28 cellular contexts compared by ENCODE assay signal in the genomic region with DNA sequence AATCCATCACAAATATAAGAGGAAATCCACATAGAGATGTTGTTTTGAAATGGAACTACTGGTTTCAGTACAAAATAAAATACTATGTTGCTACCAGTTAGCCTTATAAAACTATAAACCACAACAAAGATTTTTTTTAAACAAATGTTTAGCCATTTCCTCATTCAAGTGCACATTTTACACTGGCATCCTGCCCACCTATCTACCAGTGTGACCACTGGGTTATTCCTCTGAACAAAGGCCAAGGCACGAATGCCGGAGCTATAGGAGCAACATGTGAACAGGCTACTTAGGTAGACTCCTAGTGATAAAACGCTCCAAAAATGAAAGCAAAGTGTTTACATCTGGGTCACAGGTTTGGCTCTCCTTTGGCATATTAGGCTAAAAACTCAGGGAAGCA. TPM values are rescaled to one million over a fixed set of nuclear protein-coding genes. Genes with fewer than 3 reads are reported as not detected.
DNase-seq lines count a peak whose midpoint lies in the region; ATAC-seq and TF ChIP-seq lines count a peak whose summit lies in the region.
"Had no signal": no experiment of that assay in that cellular context is flagged by ENCODE, and none has a peak within 500 bp of the region (broad histone marks: within the 10 kb centered on the region; RNA-seq: fewer than 3 reads in every experiment).

No MANE protein-coding gene starts in this region.

- peak overlapping the region; percentile 63 for H3K4me2 ChIP-seq in Loucy (ENCODE audit: low read depth, low read length, poor library complexity, severe bottlenecking)
- H3K4me2 ChIP-seq: KMS-11 had no signal

- ATAC-seq in body of pancreas, result no peak
- peak; percentile 38 for ATAC-seq in mucosa of descending colon
- ATAC-seq in GM18498 (IDR thresholded peaks at IDR 0.05; ENCODE audit: unreplicated experiment), result no peak
- no peak for ATAC-seq in GM21737 (IDR thresholded peaks at IDR 0.05; ENCODE audit: unreplicated experiment)

- TF ChIP-seq CTCF in Calu3 (IDR thresholded peaks at IDR 0.05; ENCODE audit: unreplicated experiment) (no peak), Loucy (conservative IDR thresholded peaks at IDR 0.05; ENCODE audit: low read length) (no peak), body of pancreas (IDR thresholded peaks at IDR 0.05) (no peak), mucosa of descending colon (IDR thresholded peaks at IDR 0.05) (no peak), glutamatergic neuron (IDR thresholded peaks at IDR 0.05; ENCODE audit: partially characterized antibody, unreplicated experiment) (no peak), endodermal cell (conservative IDR thresholded peaks at IDR 0.05) (no peak)

- H3K4me1 ChIP-seq in Loucy (ENCODE audit: insufficient read depth, low read length, poor library complexity, severe bottlenecking), result peaks cover 41% of the 10 kb centered on the region
- H3K4me1 ChIP-seq in body of pancreas, result no peaks in the 10 kb centered on the region
- H3K4me1 ChIP-seq in mucosa of descending colon (ENCODE audit: low read depth), result no peaks in the 10 kb centered on the region
- H3K4me1 ChIP-seq in endodermal cell (ENCODE audit: control insufficient read depth, insufficient read depth, low read length), result no peaks in the 10 kb centered on the region

- H3K27ac Mint-ChIP-seq in Calu3 (ENCODE audit: unreplicated experiment) (no peak overlapping the region), glutamatergic neuron (ENCODE audit: unreplicated experiment) (no peak overlapping the region), endodermal cell (no peak overlapping the region)
- H3K27ac Mint-ChIP-seq: CD4-positive, CD25-positive, alpha-beta regulatory T cell had no signal

- no peak overlapping the region for H3K9ac ChIP-seq in Loucy (ENCODE audit: low read depth, low read length, poor library complexity, severe bottlenecking)
- H3K9ac ChIP-seq in endodermal cell (ENCODE audit: extremely low read depth, low read length, poor library complexity, severe bottlenecking), result no peak overlapping the region
- H3K9ac ChIP-seq: KMS-11 had no signal

- H3K79me2 ChIP-seq in Loucy (ENCODE audit: insufficient read depth, low read length), result no peaks in the 10 kb centered on the region

- TF ChIP-seq POLR2A in body of pancreas (IDR thresholded peaks at IDR 0.05), result no peak

- H3K36me3 ChIP-seq in Loucy (ENCODE audit: insufficient read depth, low read length), result no peaks in the 10 kb centered on the region
- H3K36me3 ChIP-seq in body of pancreas (replicated peaks in 1 of 2; ENCODE audit: insufficient read depth in 1 of 2, low read depth in 2 of 2), result no peaks in the 10 kb centered on the region
- H3K36me3 ChIP-seq in mucosa of descending colon (ENCODE audit: low read depth), result no peaks in the 10 kb centered on the region
- H3K36me3 ChIP-seq in endodermal cell (ENCODE audit: control insufficient read depth, insufficient read depth, low read length), result no peaks in the 10 kb centered on the region

- DNase-seq in Calu3 (peak; percentile 24), body of pancreas (peak in 3 of 4 donors; percentile 11 to 27 (median 14)), mucosa of descending colon (peak in 1 of 3 donors; percentile 27), glutamatergic neuron (no peak), endodermal cell (no peak)
- DNase-seq: CD4-positive, CD25-positive, alpha-beta regulatory T cell; DMS53; HCEC 1CT; IMR-90; MV-4-11; NCI-H1105; NCI-H1436 treated with DMSO at 0.1 percent for 48 hours; NCI-H187 treated with DMSO at 0.1 percent for 48 hours; NCI-H2107; NCI-H446; NCI-H524 treated with DMSO at 0.1 percent for 48 hours; NCI-H774; Right ventricle myocardium superior; RPMI8226 had no signal

- no peaks in the 10 kb centered on the region for H3F3A ChIP-seq in Loucy (ENCODE audit: low read depth)

- H2AFZ ChIP-seq in Loucy (ENCODE audit: low read length), result peak overlapping the region; percentile 76

- CTCF ChIA-PET in Calu3 (lab: Charles Lee), result no interaction called here

- no TSS peak for BruUV-seq in Calu3 (replicated peaks; lab: Mats Ljungman, UMichigan)

- H3K9me3 ChIP-seq in Loucy (ENCODE audit: insufficient read depth, low read depth, low read length), result no peaks in the 10 kb centered on the region
- H3K9me3 ChIP-seq in body of pancreas, result no peaks in the 10 kb centered on the region
- H3K9me3 ChIP-seq in mucosa of descending colon, result no peaks in the 10 kb centered on the region
- H3K9me3 ChIP-seq in endodermal cell (ENCODE audit: control insufficient read depth, low read length), result no peaks in the 10 kb centered on the region

- H4K20me1 ChIP-seq in Loucy (ENCODE audit: insufficient read depth, low read length, poor library complexity, severe bottlenecking), result no peaks in the 10 kb centered on the region

- WGBS in body of pancreas, 2 donors, result 32% methylated on average over 3 of the region's 3 CpGs
- 82 to 95% methylated on average over 3 of the region's 3 CpGs for WGBS in endodermal cell (ENCODE audit: insufficient coverage in 1 of 2, insufficient read length in 1 of 2), 2 experiments

- no peak overlapping the region for H3K27ac ChIP-seq in body of pancreas
- H3K27ac ChIP-seq in endodermal cell (ENCODE audit: low read depth, low read length), result no peak overlapping the region
- H3K27ac ChIP-seq: KMS-11 had no signal

- peaks cover 9% of the 10 kb centered on the region for H3K4me1 Mint-ChIP-seq in Calu3 (ENCODE audit: low read depth, unreplicated experiment)
- H3K4me1 Mint-ChIP-seq in glutamatergic neuron (ENCODE audit: low read depth, unreplicated experiment), result no peaks in the 10 kb centered on the region
- peaks cover 22% of the 10 kb centered on the region for H3K4me1 Mint-ChIP-seq in endodermal cell
- H3K4me1 Mint-ChIP-seq: CD4-positive, CD25-positive, alpha-beta regulatory T cell had no signal

- intact Hi-C loops in Calu3 (cut with micrococcal nuclease; ENCODE audit: unreplicated experiment), result loop anchor here (2.0 kb wide), 1 partner anchor 131 kb away; no protein-coding TSS in a partner anchor
- intact Hi-C loops in body of pancreas (cut with DNase I), result no loop called here
- intact Hi-C loops in mucosa of descending colon (cut with DNase I, micrococcal nuclease), result no loop called here

- H3K4me3 ChIP-seq in Loucy (ENCODE audit: low read length, poor library complexity, severe bottlenecking) (peak overlapping the region; percentile 40), body of pancreas (no peak overlapping the region), mucosa of descending colon (no peak overlapping the region), endodermal cell (ENCODE audit: low read length) (no peak overlapping the region)

- no peaks in the 10 kb centered on the region for H3K27me3 Mint-ChIP-seq in Calu3 (ENCODE audit: unreplicated experiment)
- no peaks in the 10 kb centered on the region for H3K27me3 Mint-ChIP-seq in glutamatergic neuron (ENCODE audit: unreplicated experiment)
- no peaks in the 10 kb centered on the region for H3K27me3 Mint-ChIP-seq in endodermal cell (ENCODE audit: insufficient read depth)

- no peaks in the 10 kb centered on the region for H3K27me3 ChIP-seq in Loucy (ENCODE audit: insufficient read depth, low read length, poor library complexity, severe bottlenecking)
- no peaks in the 10 kb centered on the region for H3K27me3 ChIP-seq in body of pancreas
- H3K27me3 ChIP-seq in endodermal cell (ENCODE audit: control insufficient read depth, insufficient read depth, low read length, poor library complexity, severe bottlenecking), result no peaks in the 10 kb centered on the region

- no peak overlapping the region for H3K4me3 Mint-ChIP-seq in Calu3 (ENCODE audit: low read depth, unreplicated experiment)
- no peak overlapping the region for H3K4me3 Mint-ChIP-seq in glutamatergic neuron (ENCODE audit: unreplicated experiment)
- H3K4me3 Mint-ChIP-seq in endodermal cell, result no peak overlapping the region
- H3K4me3 Mint-ChIP-seq: CD4-positive, CD25-positive, alpha-beta regulatory T cell had no signal

- no peaks in the 10 kb centered on the region for H3K9me3 Mint-ChIP-seq in Calu3 (ENCODE audit: low read depth, unreplicated experiment)
- H3K9me3 Mint-ChIP-seq in glutamatergic neuron (ENCODE audit: unreplicated experiment), result peaks cover 2% of the 10 kb centered on the region
- peaks cover 1% of the 10 kb centered on the region for H3K9me3 Mint-ChIP-seq in endodermal cell
- H3K9me3 Mint-ChIP-seq: CD4-positive, CD25-positive, alpha-beta regulatory T cell had no signal

- H3K36me3 Mint-ChIP-seq in Calu3 (ENCODE audit: insufficient read depth, unreplicated experiment) (no peaks in the 10 kb centered on the region), glutamatergic neuron (ENCODE audit: unreplicated experiment) (no peaks in the 10 kb centered on the region), endodermal cell (ENCODE audit: low read depth) (no peaks in the 10 kb centered on the region)
- H3K36me3 Mint-ChIP-seq: CD4-positive, CD25-positive, alpha-beta regulatory T cell had no signal

- H3K9me2 ChIP-seq in Loucy (replicated peaks; ENCODE audit: low read depth, low read length), result no peaks in the 10 kb centered on the region

RNA-seq across cellular contexts. Expression of gene SULT1C4, which starts 31.8 kb away (rescaled TPM):
- total RNA-seq in Calu3 (2022), result not detected in 2 replicates
- total RNA-seq in body of pancreas, result 1 to 10 TPM; 1.3 to 4.2 TPM
- 1 to 10 TPM in 1 of 3 donors, under 1 TPM in 2; 0.43 to 4.1 (median 0.55) TPM for total RNA-seq in mucosa of descending colon
- total RNA-seq in glutamatergic neuron (ENCODE audit: unreplicated experiment), result 1.6 TPM
- 1 to 10 TPM; 2.4 to 2.7 TPM for total RNA-seq in endodermal cell
- 16.2 TPM for polyA plus RNA-seq in endodermal cell (2013, experiment 1 of 2)
- 12.8 TPM for polyA plus RNA-seq in endodermal cell (2013, experiment 2 of 2)
- total RNA-seq: A172, Daoy, G401, SK-MEL-5 had no signal
- polyA plus RNA-seq: CD4-positive, CD25-positive, alpha-beta regulatory T cell had no signal

RNA-seq across cellular contexts. Expression of gene SULT1C2, which starts 57.2 kb away (rescaled TPM):
- total RNA-seq in Calu3 (2022) (2.0 and 5.2 TPM in 2 replicates), body of pancreas (10 to 100 TPM; 13.2 to 25.7 TPM), mucosa of descending colon (10 to 100 TPM in 1 of 3 donors, under 1 TPM in 1, not detected in 1; 0.52 to 10.5 TPM), glutamatergic neuron (ENCODE audit: unreplicated experiment) (not detected), endodermal cell (under 1 TPM; 0.62 to 1.00 TPM)
- polyA plus RNA-seq in endodermal cell (2013, experiment 1 of 2), result 1.0 TPM
- polyA plus RNA-seq in endodermal cell (2013, experiment 2 of 2), result 0.95 TPM
- total RNA-seq: A172; CD4-positive, CD25-positive, alpha-beta regulatory T cell; IMR-90 had no signal
- polyA plus RNA-seq: BJ; CD4-positive, CD25-positive, alpha-beta regulatory T cell had no signal

Comparison
In these comparisons a context has a peak if more than half of its experiments do, and no peak if none do; other contexts are left out.
1. DNase-seq: peak in Calu3 (single experiment) and body of pancreas (3 of 4); none in glutamatergic neuron (single experiment) and endodermal cell (single experiment).